In genomic region chr22:37830093-37830842, GRCh38 we compare ENCODE assay signal across 2 cellular contexts.
TF ChIP-seq lines count a peak whose summit lies in the region.

No MANE protein-coding gene starts in this region.

TF ChIP-seq in IMR-90, 13 proteins besides CTCF, POLR2A, EP300 and RAD21:
- no peak for TF ChIP-seq BHLHE40 (IDR thresholded peaks at IDR 0.05; ENCODE audit: low read depth, low read length)
- no peak for TF ChIP-seq NFE2L2 (IDR thresholded peaks at IDR 0.05; ENCODE audit: low read depth, low read length)
- no peak for TF ChIP-seq ELK1 (IDR thresholded peaks at IDR 0.05; ENCODE audit: borderline replicate concordance, low read depth, low read length)
- TF ChIP-seq FOS (IDR thresholded peaks at IDR 0.05; ENCODE audit: low read depth, low read length) = no peak

TF ChIP-seq in HEK293T, 16 proteins besides CTCF, POLR2A, EP300 and RAD21:
- TF ChIP-seq L3MBTL2 (conservative IDR thresholded peaks at IDR 0.05) = no peak
- TF ChIP-seq NFRKB (IDR thresholded peaks at IDR 0.05) = no peak
- TF ChIP-seq PKNOX1 (IDR thresholded peaks at IDR 0.05) = no peak
TF ChIP-seq in HEK293T: peak in this region for 0.
